ENCODE assay signal across 1 cellular context in the genomic region with DNA sequence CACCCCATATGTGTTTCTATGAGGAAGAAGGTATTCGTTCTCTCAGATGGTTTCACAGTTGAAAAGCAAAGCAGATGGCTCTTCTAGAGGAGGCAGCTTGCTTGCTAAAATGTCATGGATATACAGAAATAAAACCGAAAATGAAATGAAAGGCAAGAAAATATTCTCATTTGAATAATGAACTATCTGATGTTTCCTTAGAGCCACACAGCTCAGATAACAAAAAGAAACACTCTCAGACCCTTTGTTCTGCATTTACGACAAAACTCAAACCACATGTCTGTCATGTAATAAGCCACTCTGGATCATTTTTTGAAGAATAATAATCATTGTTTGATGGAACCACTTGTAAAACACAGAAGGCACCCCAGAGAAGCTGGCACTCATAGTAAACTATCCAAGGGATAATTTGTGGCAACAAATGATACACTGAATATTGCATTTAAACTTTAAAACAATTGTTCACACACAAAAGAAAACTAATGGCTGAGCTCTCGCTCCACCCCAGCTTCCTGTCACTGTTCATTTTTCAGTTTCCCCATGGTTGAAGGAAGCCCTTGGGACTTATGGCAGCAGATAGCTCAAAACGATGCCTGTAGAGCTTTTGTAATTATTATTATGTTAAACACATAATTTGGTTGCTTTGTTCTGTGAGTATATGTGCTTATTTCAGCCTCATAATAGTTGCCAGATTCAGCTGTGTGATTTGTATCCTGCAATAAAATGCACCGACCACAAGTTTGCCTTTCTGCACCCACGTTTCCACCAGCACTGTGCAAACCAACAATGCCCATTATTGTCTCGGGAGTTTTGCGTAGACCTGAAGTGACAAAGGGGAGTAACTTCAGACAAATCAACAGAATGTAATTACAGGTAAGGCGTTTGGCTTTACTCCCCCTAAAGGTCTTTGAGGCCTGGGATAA.
TF ChIP-seq lines count a peak whose summit lies in the region.

No MANE protein-coding gene starts in this region.

TF ChIP-seq in GM23338, 12 proteins besides CTCF, POLR2A, EP300 and RAD21 (continued from another document):
- TF ChIP-seq, protein P1, sequence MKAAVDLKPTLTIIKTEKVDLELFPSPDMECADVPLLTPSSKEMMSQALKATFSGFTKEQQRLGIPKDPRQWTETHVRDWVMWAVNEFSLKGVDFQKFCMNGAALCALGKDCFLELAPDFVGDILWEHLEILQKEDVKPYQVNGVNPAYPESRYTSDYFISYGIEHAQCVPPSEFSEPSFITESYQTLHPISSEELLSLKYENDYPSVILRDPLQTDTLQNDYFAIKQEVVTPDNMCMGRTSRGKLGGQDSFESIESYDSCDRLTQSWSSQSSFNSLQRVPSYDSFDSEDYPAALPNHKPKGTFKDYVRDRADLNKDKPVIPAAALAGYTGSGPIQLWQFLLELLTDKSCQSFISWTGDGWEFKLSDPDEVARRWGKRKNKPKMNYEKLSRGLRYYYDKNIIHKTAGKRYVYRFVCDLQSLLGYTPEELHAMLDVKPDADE (IDR thresholded peaks at IDR 0.05) = no peak
- TF ChIP-seq, protein P2, sequence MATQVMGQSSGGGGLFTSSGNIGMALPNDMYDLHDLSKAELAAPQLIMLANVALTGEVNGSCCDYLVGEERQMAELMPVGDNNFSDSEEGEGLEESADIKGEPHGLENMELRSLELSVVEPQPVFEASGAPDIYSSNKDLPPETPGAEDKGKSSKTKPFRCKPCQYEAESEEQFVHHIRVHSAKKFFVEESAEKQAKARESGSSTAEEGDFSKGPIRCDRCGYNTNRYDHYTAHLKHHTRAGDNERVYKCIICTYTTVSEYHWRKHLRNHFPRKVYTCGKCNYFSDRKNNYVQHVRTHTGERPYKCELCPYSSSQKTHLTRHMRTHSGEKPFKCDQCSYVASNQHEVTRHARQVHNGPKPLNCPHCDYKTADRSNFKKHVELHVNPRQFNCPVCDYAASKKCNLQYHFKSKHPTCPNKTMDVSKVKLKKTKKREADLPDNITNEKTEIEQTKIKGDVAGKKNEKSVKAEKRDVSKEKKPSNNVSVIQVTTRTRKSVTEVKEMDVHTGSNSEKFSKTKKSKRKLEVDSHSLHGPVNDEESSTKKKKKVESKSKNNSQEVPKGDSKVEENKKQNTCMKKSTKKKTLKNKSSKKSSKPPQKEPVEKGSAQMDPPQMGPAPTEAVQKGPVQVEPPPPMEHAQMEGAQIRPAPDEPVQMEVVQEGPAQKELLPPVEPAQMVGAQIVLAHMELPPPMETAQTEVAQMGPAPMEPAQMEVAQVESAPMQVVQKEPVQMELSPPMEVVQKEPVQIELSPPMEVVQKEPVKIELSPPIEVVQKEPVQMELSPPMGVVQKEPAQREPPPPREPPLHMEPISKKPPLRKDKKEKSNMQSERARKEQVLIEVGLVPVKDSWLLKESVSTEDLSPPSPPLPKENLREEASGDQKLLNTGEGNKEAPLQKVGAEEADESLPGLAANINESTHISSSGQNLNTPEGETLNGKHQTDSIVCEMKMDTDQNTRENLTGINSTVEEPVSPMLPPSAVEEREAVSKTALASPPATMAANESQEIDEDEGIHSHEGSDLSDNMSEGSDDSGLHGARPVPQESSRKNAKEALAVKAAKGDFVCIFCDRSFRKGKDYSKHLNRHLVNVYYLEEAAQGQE (IDR thresholded peaks at IDR 0.05; ENCODE audit: unreplicated experiment) = no peak
- TF ChIP-seq JUNB (IDR thresholded peaks at IDR 0.05; ENCODE audit: unreplicated experiment) = no peak
- TF ChIP-seq EZH2phosphoT487 (IDR thresholded peaks at IDR 0.05; ENCODE audit: unreplicated experiment) = no peak
- no peak for TF ChIP-seq ZNF331 (CRISPR knock-in tag; IDR thresholded peaks at IDR 0.05; ENCODE audit: low read depth)
- no peak for TF ChIP-seq EZH2 (IDR thresholded peaks at IDR 0.05; ENCODE audit: low read depth, unreplicated experiment)
- no peak for TF ChIP-seq NANOG (IDR thresholded peaks at IDR 0.05; ENCODE audit: borderline replicate concordance)
- TF ChIP-seq CREB1 (CRISPR knock-in tag; IDR thresholded peaks at IDR 0.05; ENCODE audit: low read depth) = no peak
- no peak for TF ChIP-seq ZNF114 (CRISPR knock-in tag; IDR thresholded peaks at IDR 0.05)
